ENCODE assay signal across 8 cellular contexts in the genomic region with DNA sequence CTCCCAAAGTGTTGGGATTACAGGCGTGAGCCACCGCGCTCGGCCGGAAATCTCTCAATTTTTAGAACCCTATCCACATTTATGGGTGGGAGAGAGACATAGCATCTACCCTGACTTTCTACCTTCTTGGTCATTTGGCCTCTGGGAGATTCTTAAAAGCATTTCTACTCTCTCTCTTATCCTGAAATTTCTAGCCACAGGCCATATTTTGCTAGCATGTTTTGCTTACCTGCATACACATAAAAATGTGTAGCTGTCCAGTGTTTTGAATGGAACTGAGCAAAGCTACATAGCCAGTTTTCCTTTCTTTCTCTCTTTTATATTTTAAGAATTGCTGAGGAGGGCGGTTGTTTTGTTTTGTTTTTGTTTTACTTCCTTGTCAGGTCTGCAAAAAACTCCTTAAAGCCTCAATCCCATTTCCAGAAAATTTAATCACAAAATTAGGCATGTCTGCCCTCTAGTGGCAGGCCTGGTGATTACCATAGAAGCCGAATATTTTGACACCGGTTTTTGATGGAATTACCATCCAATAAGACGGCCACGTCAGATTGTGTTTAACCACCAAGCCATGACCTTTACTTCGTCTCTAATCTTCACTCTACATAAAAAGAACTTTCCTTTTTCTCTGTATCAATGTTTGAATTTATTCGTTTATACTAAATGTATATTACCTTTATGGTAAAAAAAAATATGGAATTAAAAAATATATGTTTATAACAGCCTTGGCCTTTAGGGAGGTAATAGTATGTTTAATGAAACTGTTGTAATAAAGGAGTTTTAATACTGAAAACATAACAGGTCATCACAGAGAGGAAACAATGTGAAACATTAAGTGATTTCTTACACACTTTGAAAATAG. TPM values are rescaled to one million over a fixed set of nuclear protein-coding genes. Genes with fewer than 3 reads are reported as not detected.
DNase-seq lines count a peak whose midpoint lies in the region; ATAC-seq and TF ChIP-seq lines count a peak whose summit lies in the region.
"Had no signal": no experiment of that assay in that cellular context is flagged by ENCODE, and none has a peak within 500 bp of the region (broad histone marks: within the 10 kb centered on the region; RNA-seq: fewer than 3 reads in every experiment).

No MANE protein-coding gene starts in this region.

- H3K27ac ChIP-seq in prostate gland: no peak overlapping the region

- H3K36me3 ChIP-seq in prostate gland: no peaks in the 10 kb centered on the region

- H3K4me3 Mint-ChIP-seq in activated naive CD4-positive, alpha-beta T cell treated with anti-CD3 and anti-CD28 coated beads, Interleukin-2, amount 10 ng/mL, durations not matched to agents 7 days and 5 days: no peak overlapping the region
- no peak overlapping the region for H3K4me3 Mint-ChIP-seq in glutamatergic neuron (ENCODE audit: unreplicated experiment)
- H3K4me3 Mint-ChIP-seq: activated naive CD8-positive, alpha-beta T cell treated with anti-CD3 and anti-CD28 coated beads, Interleukin-2, amount 10 ng/mL, durations not matched to agents 7 days and 5 days had no signal

- no peak overlapping the region for H3K4me3 ChIP-seq in prostate gland

- no peaks in the 10 kb centered on the region for H3K4me1 Mint-ChIP-seq in activated naive CD4-positive, alpha-beta T cell treated with anti-CD3 and anti-CD28 coated beads, Interleukin-2, amount 10 ng/mL, durations not matched to agents 7 days and 5 days
- H3K4me1 Mint-ChIP-seq in glutamatergic neuron (ENCODE audit: low read depth, unreplicated experiment): no peaks in the 10 kb centered on the region

- H3K4me1 ChIP-seq in prostate gland (replicated peaks): no peaks in the 10 kb centered on the region

- peak; percentile 35 for ATAC-seq in HG03469 (IDR thresholded peaks at IDR 0.05; ENCODE audit: unreplicated experiment)
- no peak for ATAC-seq in GM18909 (IDR thresholded peaks at IDR 0.05; ENCODE audit: poor library complexity, unreplicated experiment)

- TF ChIP-seq POLR2A in prostate gland (IDR thresholded peaks at IDR 0.05): no peak

- TF ChIP-seq CTCF in glutamatergic neuron (IDR thresholded peaks at IDR 0.05; ENCODE audit: partially characterized antibody, unreplicated experiment) (peak; percentile 95), prostate gland (IDR thresholded peaks at IDR 0.05) (peak; percentile 59 to 74 (median 70))

- H3K27me3 ChIP-seq in prostate gland (replicated peaks; ENCODE audit: insufficient read depth): no peaks in the 10 kb centered on the region

- H3K9me3 ChIP-seq in prostate gland: no peaks in the 10 kb centered on the region

- DNase-seq in GM03348 (ENCODE audit: low spot score) (peak; percentile 78), OCI-M2 (lab: John Stamatoyannopoulos, UW; ENCODE audit: unreplicated experiment) (peak; percentile 40), glutamatergic neuron (peak; percentile 74), prostate gland (ENCODE audit: low spot score) (peak; percentile 39)
- DNase-seq in activated naive CD4-positive, alpha-beta T cell treated with anti-CD3 and anti-CD28 coated beads, Interleukin-2, amount 10 ng/mL, durations not matched to agents 7 days and 5 days: peak; percentile 43
- DNase-seq: activated naive CD8-positive, alpha-beta T cell treated with anti-CD3 and anti-CD28 coated beads, Interleukin-2, amount 10 ng/mL, durations not matched to agents 7 days and 5 days had no signal

- CTCF ChIA-PET in activated naive CD4-positive, alpha-beta T cell treated with anti-CD3 and anti-CD28 coated beads, Interleukin-2, amount 10 ng/mL, durations not matched to agents 7 days and 5 days (lab: Charles Lee): interaction anchor here (0.6 to 1.0 kb wide), 4 partner anchors 11 to 25 kb away, joined by 3 to 5 read pairs (median 4); no protein-coding TSS in a partner anchor

- H3K27ac Mint-ChIP-seq in activated naive CD4-positive, alpha-beta T cell treated with anti-CD3 and anti-CD28 coated beads, Interleukin-2, amount 10 ng/mL, durations not matched to agents 7 days and 5 days: no peak overlapping the region
- no peak overlapping the region for H3K27ac Mint-ChIP-seq in glutamatergic neuron (ENCODE audit: unreplicated experiment)
- H3K27ac Mint-ChIP-seq: activated naive CD8-positive, alpha-beta T cell treated with anti-CD3 and anti-CD28 coated beads, Interleukin-2, amount 10 ng/mL, durations not matched to agents 7 days and 5 days had no signal

- 40% methylated on average over 12 of the region's 12 CpGs for WGBS in prostate gland

- H3K9me3 Mint-ChIP-seq in activated naive CD4-positive, alpha-beta T cell treated with anti-CD3 and anti-CD28 coated beads, Interleukin-2, amount 10 ng/mL, durations not matched to agents 7 days and 5 days: no peaks in the 10 kb centered on the region
- H3K9me3 Mint-ChIP-seq in glutamatergic neuron (ENCODE audit: unreplicated experiment): no peaks in the 10 kb centered on the region
- H3K9me3 Mint-ChIP-seq: activated naive CD8-positive, alpha-beta T cell treated with anti-CD3 and anti-CD28 coated beads, Interleukin-2, amount 10 ng/mL, durations not matched to agents 7 days and 5 days had no signal

- no peaks in the 10 kb centered on the region for H3K36me3 Mint-ChIP-seq in activated naive CD4-positive, alpha-beta T cell treated with anti-CD3 and anti-CD28 coated beads, Interleukin-2, amount 10 ng/mL, durations not matched to agents 7 days and 5 days
- H3K36me3 Mint-ChIP-seq in glutamatergic neuron (ENCODE audit: unreplicated experiment): no peaks in the 10 kb centered on the region
- H3K36me3 Mint-ChIP-seq: activated naive CD8-positive, alpha-beta T cell treated with anti-CD3 and anti-CD28 coated beads, Interleukin-2, amount 10 ng/mL, durations not matched to agents 7 days and 5 days had no signal

- intact Hi-C loops in prostate gland (cut with DNase I): loop anchor here (10.0 kb wide), 1 partner anchor 326 kb away; no protein-coding TSS in a partner anchor

- no peaks in the 10 kb centered on the region for H3K27me3 Mint-ChIP-seq in activated naive CD4-positive, alpha-beta T cell treated with anti-CD3 and anti-CD28 coated beads, Interleukin-2, amount 10 ng/mL, durations not matched to agents 7 days and 5 days
- H3K27me3 Mint-ChIP-seq in glutamatergic neuron (ENCODE audit: unreplicated experiment): no peaks in the 10 kb centered on the region

RNA-seq across cellular contexts. Expression of a gene that starts 34.4 kb away (rescaled TPM):
- total RNA-seq in glutamatergic neuron (ENCODE audit: unreplicated experiment) (not detected), prostate gland (under 1 TPM in 1 of 2 donors, not detected in 1; 0.27 TPM)
- total RNA-seq: activated naive CD8-positive, alpha-beta T cell treated with anti-CD3 and anti-CD28 coated beads, Interleukin-2, amount 10 ng/mL, durations not matched to agents 7 days and 5 days had no signal
